ENCODE assay signal across 8 cellular contexts in genomic region chr1:6889875-6890480, GRCh38.
DNase-seq lines count a peak whose midpoint lies in the region; ATAC-seq and TF ChIP-seq lines count a peak whose summit lies in the region.

No MANE protein-coding gene starts in this region.

- TF ChIP-seq CTCF in LNCaP clone FGC (IDR thresholded peaks at IDR 0.05; ENCODE audit: control insufficient read depth, extremely low read depth, insufficient read depth) = peak; percentile 85

- H3K4me3 ChIP-seq in LNCaP clone FGC (ENCODE audit: low read depth, low read length) = no peak overlapping the region

- ATAC-seq in GM18868 (IDR thresholded peaks at IDR 0.05; ENCODE audit: unreplicated experiment) = no peak

- DNase-seq in DMS 273 (lab: John Stamatoyannopoulos, UW; ENCODE audit: unreplicated experiment) (peak; percentile 69), DMS 273 treated with DMSO at 0.1 percent for 48 hours (lab: John Stamatoyannopoulos, UW) (no peak), LNCaP clone FGC (ENCODE audit: low read depth) (peak; percentile 14), SW480 (ENCODE audit: low spot score) (peak; percentile 54), cerebellum (ENCODE audit: low spot score) (peak; percentile 59), left kidney (ENCODE audit: low read depth, low spot score) (peak; percentile 80)
- peak; percentile 7 to 18 for DNase-seq in stimulated activated CD8-positive, alpha-beta memory T cell treated with anti-CD3 and anti-CD28 coated beads, Interleukin-7, amount 100 ng/mL, for 4 hours (ENCODE audit: low read depth in 2 of 2)
